In the genomic region with DNA sequence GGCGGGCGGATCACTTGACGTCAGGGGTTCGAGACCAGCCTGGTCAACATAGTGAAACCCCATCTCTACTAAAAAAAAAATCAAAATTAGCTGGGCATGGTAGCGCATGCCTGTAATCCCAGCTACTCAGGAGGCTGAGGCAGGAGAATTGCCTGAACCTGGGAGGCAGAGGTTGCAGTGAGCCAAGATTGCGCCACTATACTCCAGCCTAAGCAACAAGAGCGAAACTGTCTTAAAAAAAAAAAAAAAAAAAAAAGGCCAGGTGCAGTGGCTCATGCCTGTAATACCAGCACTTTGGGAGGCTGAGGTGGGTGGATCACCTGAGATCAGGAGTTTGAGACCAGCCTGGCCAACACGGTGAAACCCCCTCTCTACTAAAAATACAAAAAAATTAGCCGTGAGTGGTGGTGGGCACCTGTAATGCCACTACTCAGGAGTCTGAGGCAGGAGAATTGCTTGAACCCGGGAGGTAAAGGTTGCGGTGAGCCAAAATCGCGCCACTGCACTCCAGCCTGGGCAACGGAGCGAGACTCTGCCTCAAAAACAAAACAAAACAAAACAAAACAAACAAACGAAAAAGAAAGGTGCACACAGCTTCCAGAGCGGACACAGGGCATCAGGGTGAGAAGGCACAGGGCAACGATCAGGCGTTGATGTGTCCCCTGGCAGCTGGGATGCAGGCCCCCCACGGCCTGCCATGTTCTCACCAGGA, we compare ENCODE assay signal across 8 cellular contexts.
DNase-seq lines count a peak whose midpoint lies in the region; ATAC-seq and TF ChIP-seq lines count a peak whose summit lies in the region.
"Not testable (repeated sequence)": the region's sequence is repeated elsewhere in the genome, so short reads cannot be mapped to it uniquely, and the experiment has no call there.

No MANE protein-coding gene starts in this region.

- not testable (repeated sequence) for H3K27me3 Mint-ChIP-seq in brain; natural killer cell treated with Interleukin-12 subunit alpha and Interleukin-12 subunit beta and Interleukin-15 and Interleukin-18, amount 100 ng/mL, for 72 hours

- H3K9me3 ChIP-seq in Peyer's patch, esophagus muscularis mucosa, left lung, tibial nerve: not testable (repeated sequence)

- H3K36me3 ChIP-seq in Peyer's patch, esophagus muscularis mucosa, left lung, tibial nerve: not testable (repeated sequence)

- peak overlapping the region; percentile 87; the same call in 1 of the 2 replicates for H3K27ac ChIP-seq in C4-2B
- H3K27ac ChIP-seq in Peyer's patch = peak overlapping the region; percentile 40 to 92 (median 79)
- H3K27ac ChIP-seq in esophagus muscularis mucosa (replicated peaks in 1 of 4) = peak overlapping the region; percentile 91 to 97 (median 92)
- peak overlapping the region; percentile 83 for H3K27ac ChIP-seq in left lung
- H3K27ac ChIP-seq in skin epidermis = peak overlapping the region in 16 of 21 experiments; percentile 17 to 94 (median 72)
- peak overlapping the region; percentile 82 to 95 (median 90) for H3K27ac ChIP-seq in tibial nerve

- ATAC-seq in left lung; natural killer cell treated with Interleukin-12 subunit alpha and Interleukin-12 subunit beta and Interleukin-15 and Interleukin-18, amount 100 ng/mL, for 72 hours: not testable (repeated sequence)

- H3K4me1 ChIP-seq in Peyer's patch = peaks cover 0 to 62% (median 14%) of the 10 kb centered on the region in 4 donors
- peaks cover 72 to 90% (median 86%) of the 10 kb centered on the region in 4 donors for H3K4me1 ChIP-seq in esophagus muscularis mucosa
- H3K4me1 ChIP-seq in left lung = peaks cover 44 to 90% of the 10 kb centered on the region in 2 donors
- peaks cover 2 to 92% (median 67%) of the 10 kb centered on the region in 4 donors for H3K4me1 ChIP-seq in tibial nerve

- not testable (repeated sequence) for H3K4me3 ChIP-seq in Peyer's patch, left lung, skin epidermis, tibial nerve
- H3K4me3 ChIP-seq in esophagus muscularis mucosa = peak overlapping the region in 1 of 4 donors; percentile 20

- intact Hi-C loops in esophagus muscularis mucosa (cut with DNase I); left lung (cut with DNase I): not testable (repeated sequence)

- H3K4me3 Mint-ChIP-seq in brain = peak overlapping the region in 2 of 5 experiments; percentile 43 to 59
- H3K4me3 Mint-ChIP-seq in natural killer cell treated with Interleukin-12 subunit alpha and Interleukin-12 subunit beta and Interleukin-15 and Interleukin-18, amount 100 ng/mL, for 72 hours = peak overlapping the region; percentile 25

- not testable (repeated sequence) for DNase-seq in Peyer's patch; esophagus muscularis mucosa (ENCODE audit: extremely low spot score); natural killer cell treated with Interleukin-12 subunit alpha and Interleukin-12 subunit beta and Interleukin-15 and Interleukin-18, amount 100 ng/mL, for 72 hours (ENCODE audit: low spot score); tibial nerve (ENCODE audit: low spot score in 2 of 2)
- peak in 1 of 2 donors; percentile 26 for DNase-seq in left lung

- H3K9me3 Mint-ChIP-seq in brain; natural killer cell treated with Interleukin-12 subunit alpha and Interleukin-12 subunit beta and Interleukin-15 and Interleukin-18, amount 100 ng/mL, for 72 hours: not testable (repeated sequence)

- not testable (repeated sequence) for H3K27me3 ChIP-seq in Peyer's patch, esophagus muscularis mucosa, left lung, tibial nerve

- peaks cover 67% of the 10 kb centered on the region for H3K4me1 Mint-ChIP-seq in brain
- H3K4me1 Mint-ChIP-seq in natural killer cell treated with Interleukin-12 subunit alpha and Interleukin-12 subunit beta and Interleukin-15 and Interleukin-18, amount 100 ng/mL, for 72 hours (ENCODE audit: low read depth in 2 of 2) = peaks cover 16 to 24% of the 10 kb centered on the region in 2 donors

- H3K27ac Mint-ChIP-seq in brain = peak overlapping the region in 4 of 5 experiments; percentile 85 to 98 (median 90)
- peak overlapping the region; percentile 66 to 79 for H3K27ac Mint-ChIP-seq in natural killer cell treated with Interleukin-12 subunit alpha and Interleukin-12 subunit beta and Interleukin-15 and Interleukin-18, amount 100 ng/mL, for 72 hours

- WGBS in esophagus muscularis mucosa = 91% methylated on average over 20 of the region's 20 CpGs
- 87 to 90% methylated on average over 20 of the region's 20 CpGs for WGBS in tibial nerve, 2 donors

- TF ChIP-seq CTCF in C4-2B (conservative IDR thresholded peaks at IDR 0.05); Peyer's patch (IDR thresholded peaks at IDR 0.05); brain (conservative IDR thresholded peaks at IDR 0.05); esophagus muscularis mucosa (IDR thresholded peaks at IDR 0.05); left lung (IDR thresholded peaks at IDR 0.05); tibial nerve (IDR thresholded peaks at IDR 0.05): not testable (repeated sequence)

- TF ChIP-seq POLR2A in Peyer's patch (IDR thresholded peaks at IDR 0.05); esophagus muscularis mucosa (IDR thresholded peaks at IDR 0.05; ENCODE audit: low read depth); tibial nerve (IDR thresholded peaks at IDR 0.05): not testable (repeated sequence)

- not testable (repeated sequence) for TF ChIP-seq EP300 in esophagus muscularis mucosa (IDR thresholded peaks at IDR 0.05); tibial nerve (IDR thresholded peaks at IDR 0.05)

- H3K36me3 Mint-ChIP-seq in brain; natural killer cell treated with Interleukin-12 subunit alpha and Interleukin-12 subunit beta and Interleukin-15 and Interleukin-18, amount 100 ng/mL, for 72 hours: not testable (repeated sequence)
